Comparison of ENCODE assay signal across 8 cellular contexts in genomic region chr10:62045765-62046521, GRCh38.
DNase-seq lines count a peak whose midpoint lies in the region; ATAC-seq and TF ChIP-seq lines count a peak whose summit lies in the region.

No MANE protein-coding gene starts in this region.

- in situ Hi-C loops in gastrocnemius medialis (cut with MboI; ENCODE audit: low sequenced_read_pairs in 4 of 4): loop anchor here in 1 of 4 donors (25.0 kb wide), 1 partner anchor 1066 kb away; no protein-coding TSS in a partner anchor

- H3K4me1 ChIP-seq in cardiac muscle cell (ENCODE audit: low read depth): peaks cover 43% of the 10 kb centered on the region
- H3K4me1 ChIP-seq in heart right ventricle: peaks cover 13 to 71% (median 46%) of the 10 kb centered on the region in 9 donors
- H3K4me1 ChIP-seq in gastrocnemius medialis: peaks cover 40 to 43% of the 10 kb centered on the region in 2 donors

- H3K4me3 ChIP-seq in cardiac muscle cell (no peak overlapping the region), heart right ventricle (peak overlapping the region in 6 of 10 donors; percentile 12 to 28 (median 16)), gastrocnemius medialis (peak overlapping the region; percentile 20 to 38 (median 32)), WERI-Rb-1 (ENCODE audit: low read depth, low read length) (no peak overlapping the region)

- no peak for TF ChIP-seq POLR2A in gastrocnemius medialis (IDR thresholded peaks at IDR 0.05)

- H3K27ac ChIP-seq in cardiac muscle cell (peak overlapping the region; percentile 39), VCaP (peak overlapping the region; percentile 61), heart right ventricle (peak overlapping the region; percentile 42 to 98 (median 93)), gastrocnemius medialis (peak overlapping the region; percentile 95 to 99 (median 96)), WERI-Rb-1 (no peak overlapping the region)

- intact Hi-C loops in Right ventricle myocardium inferior (cut with DNase I) (loop anchor here (5.0 kb wide), 1 partner anchor 144 kb away; the partner anchor contains the start of gene ARID5B), heart right ventricle (cut with DNase I) (loop anchor here in 8 of 10 donors (5.0 to 10.0 kb wide), 4 partner anchors 36 to 144 kb away; partner anchors contain the start of gene ARID5B (in 3 of the 8)), gastrocnemius medialis (cut with DNase I; ENCODE audit: low total_unique reads) (loop anchor here (5.0 to 10.0 kb wide), 4 partner anchors 54 to 1104 kb away; partner anchors contain the start of gene RHOBTB1)

- ATAC-seq in Right ventricle myocardium inferior: no peak
- ATAC-seq in heart right ventricle: peak in 4 of 8 donors; percentile 7 to 33 (median 30)
- peak in 1 of 2 donors; percentile 8 for ATAC-seq in gastrocnemius medialis
- no peak for ATAC-seq in GM21447 (IDR thresholded peaks at IDR 0.05; ENCODE audit: unreplicated experiment)

- TF ChIP-seq CTCF in cardiac muscle cell (IDR thresholded peaks at IDR 0.05; ENCODE audit: low read depth, low read length) (no peak), VCaP (conservative IDR thresholded peaks at IDR 0.05) (no peak), heart right ventricle (IDR thresholded peaks at IDR 0.05) (no peak), gastrocnemius medialis (IDR thresholded peaks at IDR 0.05 in 4 of 5, conservative IDR thresholded peaks at IDR 0.05 in 1 of 5) (no peak), WERI-Rb-1 (IDR thresholded peaks at IDR 0.05; ENCODE audit: low read depth, low read length) (no peak)

- H3K36me3 ChIP-seq in cardiac muscle cell (no peaks in the 10 kb centered on the region), heart right ventricle (no peaks in the 10 kb centered on the region), gastrocnemius medialis (peaks cover 0 to 8% of the 10 kb centered on the region in 2 donors), WERI-Rb-1 (no peaks in the 10 kb centered on the region)

- no peaks in the 10 kb centered on the region for H3K27me3 ChIP-seq in cardiac muscle cell
- no peaks in the 10 kb centered on the region for H3K27me3 ChIP-seq in heart right ventricle
- H3K27me3 ChIP-seq in gastrocnemius medialis: no peaks in the 10 kb centered on the region
- H3K27me3 ChIP-seq in WERI-Rb-1 (ENCODE audit: insufficient read depth, low read depth, severe bottlenecking): no peaks in the 10 kb centered on the region

- DNase-seq in cardiac muscle cell (ENCODE audit: low read depth in 1 of 2, low spot score in 1 of 2) (peak in 1 of 2 donors; percentile 93), Right ventricle myocardium inferior (ENCODE audit: missing footprints) (no peak), heart right ventricle (peak in 1 of 2 donors; percentile 38), gastrocnemius medialis (no peak), ureter (ENCODE audit: low spot score) (no peak), WERI-Rb-1 (no peak)

- H3K9me3 ChIP-seq in cardiac muscle cell (ENCODE audit: low read depth) (no peaks in the 10 kb centered on the region), heart right ventricle (no peaks in the 10 kb centered on the region), gastrocnemius medialis (no peaks in the 10 kb centered on the region), WERI-Rb-1 (ENCODE audit: severe bottlenecking) (no peaks in the 10 kb centered on the region)

- 18 to 21% methylated on average over 12 of the region's 12 CpGs for WGBS in heart right ventricle, 2 donors

Comparison
In these comparisons a context has a peak if more than half of its experiments do, and no peak if none do; other contexts are left out.
1. H3K4me3 ChIP-seq: peak in heart right ventricle (6 of 10) and gastrocnemius medialis (4 of 4); none in cardiac muscle cell (single experiment) and WERI-Rb-1 (single experiment).